ENCODE assay signal across 19 cellular contexts in genomic region chr2:241901018-241901380, GRCh38. TPM values are rescaled to one million over a fixed set of nuclear protein-coding genes. Genes with fewer than 3 reads are reported as not detected.
DNase-seq lines count a peak whose midpoint lies in the region; ATAC-seq and TF ChIP-seq lines count a peak whose summit lies in the region.
"Had no signal": no experiment of that assay in that cellular context is flagged by ENCODE, and none has a peak within 500 bp of the region (broad histone marks: within the 10 kb centered on the region; RNA-seq: fewer than 3 reads in every experiment).

No MANE protein-coding gene starts in this region.

- peak overlapping the region in 1 of 2 donors; percentile 9 for H3K4me3 ChIP-seq in esophagus (ENCODE audit: low read depth in 1 of 2, low read length in 2 of 2)
- H3K4me3 ChIP-seq in uterus, result no peak overlapping the region
- H3K4me3 ChIP-seq: left lung had no signal

- H3K4me3 Mint-ChIP-seq in neural crest cell, result peak overlapping the region; percentile 32
- H3K4me3 Mint-ChIP-seq in stimulated activated memory B cell treated with anti-CD40 and anti-IgM and Interleukin-4, amounts not matched to agents 10 μg/mL and 1 μg/mL and 100 μg/mL, for 72 hours, result no peak overlapping the region
- H3K4me3 Mint-ChIP-seq: activated CD8-positive, alpha-beta T cell treated with anti-CD3 and anti-CD28 coated beads, Interleukin-2, amount 10 ng/mL, durations not matched to agents 7 days and 5 days; effector memory CD8-positive, alpha-beta T cell; stimulated activated naive CD8-positive, alpha-beta T cell treated with anti-CD3 and anti-CD28 coated beads, Interleukin-15, amount 100 ng/mL, for 72 hours had no signal

- H3K36me3 ChIP-seq in esophagus (ENCODE audit: control insufficient read depth in 2 of 2, insufficient read depth in 2 of 2, low read length in 1 of 2), result no peaks in the 10 kb centered on the region
- H3K36me3 ChIP-seq in uterus, result no peaks in the 10 kb centered on the region
- H3K36me3 ChIP-seq: left lung had no signal

- H3K27me3 Mint-ChIP-seq in neural crest cell (ENCODE audit: low read depth), result peaks cover 11% of the 10 kb centered on the region
- no peaks in the 10 kb centered on the region for H3K27me3 Mint-ChIP-seq in stimulated activated memory B cell treated with anti-CD40 and anti-IgM and Interleukin-4, amounts not matched to agents 10 μg/mL and 1 μg/mL and 100 μg/mL, for 72 hours
- H3K27me3 Mint-ChIP-seq: effector memory CD8-positive, alpha-beta T cell; stimulated activated naive CD8-positive, alpha-beta T cell treated with anti-CD3 and anti-CD28 coated beads, Interleukin-15, amount 100 ng/mL, for 72 hours had no signal

- H3K27me3 ChIP-seq in esophagus (ENCODE audit: control insufficient read depth in 1 of 2, insufficient read depth in 2 of 2, low read length in 2 of 2), result no peaks in the 10 kb centered on the region
- H3K27me3 ChIP-seq in uterus, result no peaks in the 10 kb centered on the region

- peaks cover 24% of the 10 kb centered on the region for H3K4me1 Mint-ChIP-seq in neural crest cell
- H3K4me1 Mint-ChIP-seq in stimulated activated memory B cell treated with anti-CD40 and anti-IgM and Interleukin-4, amounts not matched to agents 10 μg/mL and 1 μg/mL and 100 μg/mL, for 72 hours, result peaks cover 10% of the 10 kb centered on the region

- TF ChIP-seq POLR2A in uterus (IDR thresholded peaks at IDR 0.05), result no peak

- peak; percentile 19 for DNase-seq in left ventricle myocardium superior
- DNase-seq in left cardiac atrium, result no peak
- no peak for DNase-seq in neural crest cell (ENCODE audit: low read depth, low spot score)
- DNase-seq in uterus, result no peak
- DNase-seq: activated CD8-positive, alpha-beta T cell treated with anti-CD3 and anti-CD28 coated beads, Interleukin-2, amount 10 ng/mL, durations not matched to agents 7 days and 5 days; amniotic stem cell; effector memory CD8-positive, alpha-beta T cell; NCI-H146; NCI-H226; NK-92 treated with Interleukin-12 subunit alpha and Interleukin-12 subunit beta, amount 100 ng/mL, for 24 hours had no signal

- no peaks in the 10 kb centered on the region for H3K36me3 Mint-ChIP-seq in neural crest cell (ENCODE audit: low read depth)
- H3K36me3 Mint-ChIP-seq in stimulated activated memory B cell treated with anti-CD40 and anti-IgM and Interleukin-4, amounts not matched to agents 10 μg/mL and 1 μg/mL and 100 μg/mL, for 72 hours, result peaks cover 34% of the 10 kb centered on the region

- intact Hi-C loops in left ventricle myocardium superior (cut with micrococcal nuclease) (no loop called here), left cardiac atrium (cut with DNase I) (no loop called here), uterus (cut with DNase I; ENCODE audit: low total_unique reads) (no loop called here)

- no peak overlapping the region for H3K27ac Mint-ChIP-seq in neural crest cell (ENCODE audit: unreplicated experiment)
- no peak overlapping the region for H3K27ac Mint-ChIP-seq in stimulated activated memory B cell treated with anti-CD40 and anti-IgM and Interleukin-4, amounts not matched to agents 10 μg/mL and 1 μg/mL and 100 μg/mL, for 72 hours
- H3K27ac Mint-ChIP-seq: activated CD8-positive, alpha-beta T cell treated with anti-CD3 and anti-CD28 coated beads, Interleukin-2, amount 10 ng/mL, durations not matched to agents 7 days and 5 days; effector memory CD8-positive, alpha-beta T cell; stimulated activated naive CD8-positive, alpha-beta T cell treated with anti-CD3 and anti-CD28 coated beads, Interleukin-15, amount 100 ng/mL, for 72 hours had no signal

- WGBS in esophagus, 2 donors, result 70 to 73% methylated on average over 21 of the region's 21 CpGs

- H3K4me1 ChIP-seq in esophagus (ENCODE audit: control insufficient read depth in 2 of 2, insufficient read depth in 2 of 2, low read length in 1 of 2) (peaks cover 7 to 9% of the 10 kb centered on the region in 2 donors), uterus (peaks cover 7 to 18% of the 10 kb centered on the region in 2 donors)

- ATAC-seq in left ventricle myocardium superior (no peak), left cardiac atrium (no peak), GM21825 (IDR thresholded peaks at IDR 0.05; ENCODE audit: unreplicated experiment) (no peak), GM19452 (IDR thresholded peaks at IDR 0.05; ENCODE audit: unreplicated experiment) (no peak)
- no peak for ATAC-seq in stimulated activated memory B cell treated with anti-CD40 and anti-IgM and Interleukin-4, amounts not matched to agents 10 μg/mL and 1 μg/mL and 100 μg/mL, for 72 hours
- ATAC-seq: activated CD8-positive, alpha-beta T cell treated with anti-CD3 and anti-CD28 coated beads, Interleukin-2, amount 10 ng/mL, durations not matched to agents 7 days and 5 days; effector memory CD8-positive, alpha-beta T cell; stimulated activated naive CD8-positive, alpha-beta T cell treated with anti-CD3 and anti-CD28 coated beads, Interleukin-15, amount 100 ng/mL, for 72 hours had no signal

- peak overlapping the region; percentile 56 to 81 for H3K27ac ChIP-seq in esophagus (ENCODE audit: low read depth in 2 of 2, low read length in 1 of 2)
- H3K27ac ChIP-seq in uterus, result peak overlapping the region; percentile 15 to 78
- H3K27ac ChIP-seq: left lung had no signal

- H3K9me3 ChIP-seq in esophagus (ENCODE audit: control insufficient read depth in 2 of 2, insufficient read depth in 1 of 2, low read depth in 1 of 2, low read length in 1 of 2) (no peaks in the 10 kb centered on the region), uterus (no peaks in the 10 kb centered on the region)
- H3K9me3 ChIP-seq: left lung had no signal

- no peaks in the 10 kb centered on the region for H3K9me3 Mint-ChIP-seq in neural crest cell
- no peaks in the 10 kb centered on the region for H3K9me3 Mint-ChIP-seq in stimulated activated memory B cell treated with anti-CD40 and anti-IgM and Interleukin-4, amounts not matched to agents 10 μg/mL and 1 μg/mL and 100 μg/mL, for 72 hours
- H3K9me3 Mint-ChIP-seq: effector memory CD8-positive, alpha-beta T cell; stimulated activated naive CD8-positive, alpha-beta T cell treated with anti-CD3 and anti-CD28 coated beads, Interleukin-15, amount 100 ng/mL, for 72 hours had no signal

- TF ChIP-seq CTCF in neural crest cell (conservative IDR thresholded peaks at IDR 0.05) (no peak), uterus (IDR thresholded peaks at IDR 0.05) (no peak)

RNA-seq across cellular contexts. Expression of gene RTP5, which starts 31.5 kb away (rescaled TPM):
- total RNA-seq in left ventricle myocardium superior (not detected), left cardiac atrium (under 1 TPM in 1 of 2 donors, not detected in 1; 0.12 TPM), neural crest cell (not detected in 2 replicates), uterus (under 1 TPM in 1 of 4 donors, not detected in 3; 0.15 TPM)
- under 1 TPM; 0.06 to 0.28 TPM for polyA plus RNA-seq in esophagus
- total RNA-seq: activated CD8-positive, alpha-beta T cell treated with anti-CD3 and anti-CD28 coated beads, Interleukin-2, amount 10 ng/mL, durations not matched to agents 7 days and 5 days; fibroblast of villous mesenchyme; renal cortical epithelial cell had no signal

RNA-seq across cellular contexts. Expression of gene PDCD1, which starts 42.3 kb away (rescaled TPM):
- total RNA-seq in left ventricle myocardium superior, result 1.4 TPM
- total RNA-seq in left cardiac atrium, result 1 to 10 TPM; 1.2 to 1.5 TPM
- under 1 TPM; 0.54 to 0.73 TPM for polyA plus RNA-seq in esophagus
- total RNA-seq in neural crest cell, result not detected in 2 replicates
- under 1 TPM in 1 of 4 donors, not detected in 3; 0.21 TPM for total RNA-seq in uterus
- total RNA-seq: fibroblast of villous mesenchyme, myocyte had no signal
